ENCODE assay signal across 1 cellular context in genomic region chrX:153792368-153792767, GRCh38.
TF ChIP-seq lines count a peak whose summit lies in the region.

No MANE protein-coding gene starts in this region.

TF ChIP-seq in HCT116, 20 proteins besides CTCF, POLR2A, EP300 and RAD21:
- TF ChIP-seq YY1 (IDR thresholded peaks at IDR 0.05; ENCODE audit: extremely low read depth, insufficient replicate concordance, low read depth, low read length), result no peak
- no peak for TF ChIP-seq ELF1 (IDR thresholded peaks at IDR 0.05; ENCODE audit: borderline replicate concordance, low read depth)
TF ChIP-seq in HCT116: peak in this region for 0.
